8 cellular contexts compared by ENCODE assay signal in genomic region chr1:235649722-235650163, GRCh38. TPM values are rescaled to one million over a fixed set of nuclear protein-coding genes. Genes with fewer than 3 reads are reported as not detected.
DNase-seq lines count a peak whose midpoint lies in the region; ATAC-seq and TF ChIP-seq lines count a peak whose summit lies in the region.

Gene GNG4 (minus strand): TSS chr1:235649784. CDS start chr1:235583838, 65,946 bp downstream.

- peak within 1 kb of the TSS; percentile 57 for H3K4me3 Mint-ChIP-seq in activated CD8-positive, alpha-beta memory T cell treated with anti-CD3 and anti-CD28 coated beads, Interleukin-2, amount 10 ng/mL, durations not matched to agents 7 days and 5 days
- H3K4me3 Mint-ChIP-seq in activated CD8-positive, alpha-beta T cell treated with anti-CD3 and anti-CD28 coated beads, Interleukin-2, amount 10 ng/mL, durations not matched to agents 7 days and 5 days = peak within 1 kb of the TSS; percentile 71
- peak within 1 kb of the TSS; percentile 99 for H3K4me3 Mint-ChIP-seq in glutamatergic neuron (ENCODE audit: unreplicated experiment)

- CTCF ChIA-PET in activated CD8-positive, alpha-beta memory T cell treated with anti-CD3 and anti-CD28 coated beads, Interleukin-2, amount 10 ng/mL, durations not matched to agents 7 days and 5 days (lab: Charles Lee) = no interaction called here
- CTCF ChIA-PET in activated CD8-positive, alpha-beta T cell treated with anti-CD3 and anti-CD28 coated beads, Interleukin-2, amount 10 ng/mL, durations not matched to agents 7 days and 5 days (lab: Charles Lee) = interaction anchor here (1.1 kb wide), 1 partner anchor 49 kb away, joined by 3 read pairs; no protein-coding TSS in a partner anchor

- no peak for DNase-seq in activated CD8-positive, alpha-beta memory T cell treated with anti-CD3 and anti-CD28 coated beads, Interleukin-2, amount 10 ng/mL, durations not matched to agents 7 days and 5 days
- no peak for DNase-seq in activated CD8-positive, alpha-beta memory T cell treated with anti-CD3 and anti-CD28 coated beads for 24 hours
- no peak for DNase-seq in activated CD8-positive, alpha-beta T cell treated with anti-CD3 and anti-CD28 coated beads, Interleukin-2, amount 10 ng/mL, durations not matched to agents 7 days and 5 days
- DNase-seq in glutamatergic neuron = peak; percentile 85

- no peaks in the 10 kb centered on the region for H3K9me3 ChIP-seq in KOPT-K1 (ENCODE audit: insufficient read depth, low read length, poor library complexity, severe bottlenecking)
- H3K9me3 ChIP-seq in skeletal muscle tissue (ENCODE audit: control insufficient read depth in 3 of 3, low read length in 3 of 3) = no peaks in the 10 kb centered on the region

- no peak for TF ChIP-seq CTCF in glutamatergic neuron (IDR thresholded peaks at IDR 0.05; ENCODE audit: partially characterized antibody, unreplicated experiment)

- peaks cover 78% of the 10 kb centered on the region for H3K27me3 Mint-ChIP-seq in activated CD8-positive, alpha-beta memory T cell treated with anti-CD3 and anti-CD28 coated beads, Interleukin-2, amount 10 ng/mL, durations not matched to agents 7 days and 5 days
- peaks cover 67% of the 10 kb centered on the region for H3K27me3 Mint-ChIP-seq in activated CD8-positive, alpha-beta T cell treated with anti-CD3 and anti-CD28 coated beads, Interleukin-2, amount 10 ng/mL, durations not matched to agents 7 days and 5 days (ENCODE audit: low read depth)
- H3K27me3 Mint-ChIP-seq in glutamatergic neuron (ENCODE audit: unreplicated experiment) = peaks cover 14% of the 10 kb centered on the region

- peaks cover 8% of the 10 kb centered on the region for H3K36me3 Mint-ChIP-seq in activated CD8-positive, alpha-beta memory T cell treated with anti-CD3 and anti-CD28 coated beads, Interleukin-2, amount 10 ng/mL, durations not matched to agents 7 days and 5 days
- H3K36me3 Mint-ChIP-seq in activated CD8-positive, alpha-beta T cell treated with anti-CD3 and anti-CD28 coated beads, Interleukin-2, amount 10 ng/mL, durations not matched to agents 7 days and 5 days (ENCODE audit: low read depth) = peaks cover 3% of the 10 kb centered on the region
- H3K36me3 Mint-ChIP-seq in glutamatergic neuron (ENCODE audit: unreplicated experiment) = no peaks in the 10 kb centered on the region

- POLR2A ChIA-PET in activated CD8-positive, alpha-beta T cell treated with anti-CD3 and anti-CD28 coated beads, Interleukin-2, amount 10 ng/mL, durations not matched to agents 7 days and 5 days (lab: Charles Lee) = no interaction called here

- H3K4me3 ChIP-seq in skeletal muscle tissue (ENCODE audit: low read length in 3 of 3) = peak within 1 kb of the TSS; percentile 48 to 59 (median 52)

- H3K27me3 ChIP-seq in skeletal muscle tissue (ENCODE audit: control insufficient read depth in 3 of 3, insufficient read depth in 3 of 3, low read length in 3 of 3) = peaks cover 41 to 54% (median 50%) of the 10 kb centered on the region in 3 donors

- no peaks in the 10 kb centered on the region for H3K36me3 ChIP-seq in KOPT-K1 (ENCODE audit: insufficient read depth, low read length)
- H3K36me3 ChIP-seq in skeletal muscle tissue (ENCODE audit: control insufficient read depth in 3 of 3, insufficient read depth in 3 of 3, low read length in 3 of 3) = no peaks in the 10 kb centered on the region

- peaks cover 18% of the 10 kb centered on the region for H3K4me1 Mint-ChIP-seq in activated CD8-positive, alpha-beta memory T cell treated with anti-CD3 and anti-CD28 coated beads, Interleukin-2, amount 10 ng/mL, durations not matched to agents 7 days and 5 days
- peaks cover 17% of the 10 kb centered on the region for H3K4me1 Mint-ChIP-seq in activated CD8-positive, alpha-beta T cell treated with anti-CD3 and anti-CD28 coated beads, Interleukin-2, amount 10 ng/mL, durations not matched to agents 7 days and 5 days (ENCODE audit: low read depth)
- peaks cover 22% of the 10 kb centered on the region for H3K4me1 Mint-ChIP-seq in glutamatergic neuron (ENCODE audit: low read depth, unreplicated experiment)

- H3K27ac ChIP-seq in KOPT-K1 (ENCODE audit: low read depth, low read length, poor library complexity, severe bottlenecking) (peak within 1 kb of the TSS; percentile 21), skeletal muscle tissue (ENCODE audit: low read depth, low read length) (no peak within 1 kb of the TSS)

- no peak within 1 kb of the TSS for H3K27ac Mint-ChIP-seq in activated CD8-positive, alpha-beta memory T cell treated with anti-CD3 and anti-CD28 coated beads, Interleukin-2, amount 10 ng/mL, durations not matched to agents 7 days and 5 days
- no peak within 1 kb of the TSS for H3K27ac Mint-ChIP-seq in activated CD8-positive, alpha-beta T cell treated with anti-CD3 and anti-CD28 coated beads, Interleukin-2, amount 10 ng/mL, durations not matched to agents 7 days and 5 days
- peak within 1 kb of the TSS; percentile 95 for H3K27ac Mint-ChIP-seq in glutamatergic neuron (ENCODE audit: unreplicated experiment)

- peaks cover 10 to 19% (median 18%) of the 10 kb centered on the region in 3 donors for H3K4me1 ChIP-seq in skeletal muscle tissue (ENCODE audit: control insufficient read depth in 3 of 3, insufficient read depth in 3 of 3, low read length in 3 of 3)

- peaks cover 3% of the 10 kb centered on the region for H3K9me3 Mint-ChIP-seq in activated CD8-positive, alpha-beta memory T cell treated with anti-CD3 and anti-CD28 coated beads, Interleukin-2, amount 10 ng/mL, durations not matched to agents 7 days and 5 days (ENCODE audit: low read depth)
- H3K9me3 Mint-ChIP-seq in activated CD8-positive, alpha-beta T cell treated with anti-CD3 and anti-CD28 coated beads, Interleukin-2, amount 10 ng/mL, durations not matched to agents 7 days and 5 days (ENCODE audit: insufficient read depth) = no peaks in the 10 kb centered on the region
- H3K9me3 Mint-ChIP-seq in glutamatergic neuron (ENCODE audit: unreplicated experiment) = peaks cover 19% of the 10 kb centered on the region

- peak; percentile 12 for ATAC-seq in activated CD8-positive, alpha-beta memory T cell treated with anti-CD3 and anti-CD28 coated beads, Interleukin-2, amount 10 ng/mL, durations not matched to agents 7 days and 5 days
- ATAC-seq in activated CD8-positive, alpha-beta T cell treated with anti-CD3 and anti-CD28 coated beads, Interleukin-2, amount 10 ng/mL, durations not matched to agents 7 days and 5 days = peak; percentile 11
- ATAC-seq in GM18861 (IDR thresholded peaks at IDR 0.05; ENCODE audit: unreplicated experiment) (no peak), GM21381 (IDR thresholded peaks at IDR 0.05; ENCODE audit: unreplicated experiment) (no peak)

- H3K9ac ChIP-seq in skeletal muscle tissue (ENCODE audit: low read depth in 1 of 3, low read length in 3 of 3) = no peak within 1 kb of the TSS

RNA-seq across cellular contexts. Expression of gene GNG4, which starts in this region (rescaled TPM):
- total RNA-seq in activated CD8-positive, alpha-beta memory T cell treated with anti-CD3 and anti-CD28 coated beads, Interleukin-2, amount 10 ng/mL, durations not matched to agents 7 days and 5 days = 1 to 10 TPM in 1 of 2 experiments, under 1 TPM in 1; 0.53 to 4.7 TPM
- total RNA-seq in activated CD8-positive, alpha-beta T cell treated with anti-CD3 and anti-CD28 coated beads, Interleukin-2, amount 10 ng/mL, durations not matched to agents 7 days and 5 days = under 1 TPM in 1 of 2 experiments, not detected in 1; 0.23 TPM
- total RNA-seq in glutamatergic neuron (ENCODE audit: unreplicated experiment) (124 TPM), skeletal muscle tissue (1.0 TPM)

Comparison
In these comparisons a context has a peak if more than half of its experiments do, and no peak if none do; other contexts are left out.
1. RNA of gene GNG4 (total RNA-seq): 124 TPM in glutamatergic neuron (single experiment); 0.53 to 4.7 TPM in activated CD8-positive, alpha-beta memory T cell treated with anti-CD3 and anti-CD28 coated beads, Interleukin-2, amount 10 ng/mL, durations not matched to agents 7 days and 5 days, 1.0 TPM in skeletal muscle tissue (single experiment) and 0.23 TPM in activated CD8-positive, alpha-beta T cell treated with anti-CD3 and anti-CD28 coated beads, Interleukin-2, amount 10 ng/mL, durations not matched to agents 7 days and 5 days; every median in the first group is over 10 times any median in the second.
2. Peak in ATAC-seq in activated CD8-positive, alpha-beta T cell treated with anti-CD3 and anti-CD28 coated beads, Interleukin-2, amount 10 ng/mL, durations not matched to agents 7 days and 5 days; RNA of the gene not detected or under 1 TPM.
3. Peak in every context shown above with its lines, with median percentiles within 50 percentile points of each other: H3K4me3 Mint-ChIP-seq.